1 cellular context compared by ENCODE assay signal in the genomic region with DNA sequence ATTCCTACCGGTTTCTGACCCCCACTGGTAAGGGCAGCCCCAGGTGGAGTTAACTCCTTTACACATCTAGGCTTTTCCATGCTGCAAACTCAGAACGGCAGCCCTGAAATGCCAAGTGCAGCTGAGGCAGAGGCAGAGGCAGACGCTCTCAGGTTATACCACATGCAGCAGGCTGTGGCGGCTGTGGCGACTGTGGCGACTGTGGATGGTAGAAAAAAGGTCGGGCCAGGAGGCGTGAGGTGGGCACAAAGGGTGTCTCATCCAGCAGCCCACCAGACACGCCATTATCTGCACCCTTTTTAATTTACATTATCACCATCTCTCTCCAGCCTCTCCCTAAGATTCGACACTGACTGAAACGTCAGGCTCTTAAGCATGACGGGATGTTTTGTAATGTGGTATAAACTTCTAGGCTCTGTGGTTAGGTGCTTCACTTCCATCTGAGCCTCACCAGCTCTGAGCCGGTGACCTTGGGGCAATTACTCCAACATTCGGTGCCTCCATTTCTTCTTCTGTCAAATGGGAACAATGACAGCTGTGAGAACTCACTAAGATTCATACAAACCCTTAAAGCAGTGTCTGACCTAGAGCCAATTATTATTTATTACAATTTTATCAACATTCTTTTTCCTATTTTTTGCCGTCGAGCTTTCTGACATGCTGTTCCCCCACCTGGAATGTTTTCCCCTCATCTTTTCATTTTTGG.
TF ChIP-seq lines count a peak whose summit lies in the region.

No MANE protein-coding gene starts in this region.

TF ChIP-seq in H1, 55 proteins besides CTCF, POLR2A, EP300 and RAD21:
- TF ChIP-seq TAF1 (IDR thresholded peaks at IDR 0.05; ENCODE audit: low read depth, low read length) (no peak), KDM1A (IDR thresholded peaks at IDR 0.05; ENCODE audit: borderline replicate concordance, low read length) (no peak), YY1 (IDR thresholded peaks at IDR 0.05; ENCODE audit: low read depth, low read length) (no peak), SRF (IDR thresholded peaks at IDR 0.05; ENCODE audit: low read depth, low read length) (no peak), SP1 (IDR thresholded peaks at IDR 0.05; ENCODE audit: low read depth, low read length) (no peak), HDAC2 (IDR thresholded peaks at IDR 0.05; ENCODE audit: borderline replicate concordance in 1 of 2, low read depth in 2 of 2, low read length in 2 of 2) (no peak), BRCA1 (IDR thresholded peaks at IDR 0.05; ENCODE audit: low read depth, low read length) (no peak), SIRT6 (IDR thresholded peaks at IDR 0.05; ENCODE audit: low read length) (no peak), MAX (IDR thresholded peaks at IDR 0.05) (no peak), RBBP5 (IDR thresholded peaks at IDR 0.05; ENCODE audit: borderline replicate concordance, low read depth, low read length) (no peak), ATF2 (IDR thresholded peaks at IDR 0.05; ENCODE audit: low read length) (no peak), CHD1 (IDR thresholded peaks at IDR 0.05; ENCODE audit: low read depth, low read length) (no peak), POLR2AphosphoS5 (IDR thresholded peaks at IDR 0.05; ENCODE audit: low read depth, low read length) (no peak), TCF12 (IDR thresholded peaks at IDR 0.05; ENCODE audit: low read depth, low read length) (no peak), BCL11A (IDR thresholded peaks at IDR 0.05; ENCODE audit: low read depth in 2 of 2, low read length in 2 of 2) (no peak)
